19 cellular contexts compared by ENCODE assay signal in genomic region chr18:42574871-42575270, GRCh38.
DNase-seq lines count a peak whose midpoint lies in the region; ATAC-seq and TF ChIP-seq lines count a peak whose summit lies in the region.
"Had no signal": no experiment of that assay in that cellular context is flagged by ENCODE, and none has a peak within 500 bp of the region (broad histone marks: within the 10 kb centered on the region; RNA-seq: fewer than 3 reads in every experiment).

No MANE protein-coding gene starts in this region.

- H3K9me3 Mint-ChIP-seq in effector memory CD8-positive, alpha-beta T cell: peaks cover 2 to 8% of the 10 kb centered on the region in 2 donors

- no peaks in the 10 kb centered on the region for H3K4me1 Mint-ChIP-seq in effector memory CD8-positive, alpha-beta T cell (ENCODE audit: low read depth in 2 of 2)
- H3K4me1 Mint-ChIP-seq: activated naive CD8-positive, alpha-beta T cell treated with anti-CD3 and anti-CD28 coated beads, Interleukin-2, amount 10 ng/mL, durations not matched to agents 7 days and 5 days; CD4-positive, alpha-beta memory T cell; endodermal cell; naive thymus-derived CD4-positive, alpha-beta T cell had no signal

- H3K36me3 Mint-ChIP-seq in effector memory CD8-positive, alpha-beta T cell (ENCODE audit: insufficient read depth): no peaks in the 10 kb centered on the region
- H3K36me3 Mint-ChIP-seq: activated naive CD8-positive, alpha-beta T cell treated with anti-CD3 and anti-CD28 coated beads, Interleukin-2, amount 10 ng/mL, durations not matched to agents 7 days and 5 days; CD4-positive, alpha-beta memory T cell; naive thymus-derived CD4-positive, alpha-beta T cell had no signal

- no peak for ATAC-seq in HG02885 (IDR thresholded peaks at IDR 0.05; ENCODE audit: poor library complexity, unreplicated experiment)
- ATAC-seq in effector memory CD8-positive, alpha-beta T cell (replicated peaks): no peak
- ATAC-seq: naive thymus-derived CD4-positive, alpha-beta T cell had no signal

- no peak overlapping the region for H3K27ac Mint-ChIP-seq in effector memory CD8-positive, alpha-beta T cell
- H3K27ac Mint-ChIP-seq: activated naive CD8-positive, alpha-beta T cell treated with anti-CD3 and anti-CD28 coated beads, Interleukin-2, amount 10 ng/mL, durations not matched to agents 7 days and 5 days; CD4-positive, alpha-beta memory T cell; endodermal cell; naive thymus-derived CD4-positive, alpha-beta T cell had no signal

- DNase-seq in COLO668 (lab: John Stamatoyannopoulos, UW; ENCODE audit: unreplicated experiment): peak; percentile 87
- peak; percentile 61 for DNase-seq in NCI-H2029 treated with DMSO at 0.1 percent for 48 hours (lab: John Stamatoyannopoulos, UW)
- DNase-seq in NCI-H524 treated with DMSO at 0.1 percent for 48 hours (lab: John Stamatoyannopoulos, UW): peak; percentile 19
- no peak for DNase-seq in EL
- no peak for DNase-seq in stimulated activated naive CD4-positive, alpha-beta T cell (lab: John Stamatoyannopoulos, UW)
- no peak for DNase-seq in effector memory CD8-positive, alpha-beta T cell
- DNase-seq: activated CD4-positive, alpha-beta T cell treated with anti-CD3 and anti-CD28 coated beads for 4 hours; activated naive CD8-positive, alpha-beta T cell treated with anti-CD3 and anti-CD28 coated beads, Interleukin-2, amount 10 ng/mL, durations not matched to agents 7 days and 5 days; CD4-positive, alpha-beta memory T cell; colonic mucosa; endodermal cell; HCEC 1CT; mesenchymal stem cell; naive thymus-derived CD4-positive, alpha-beta T cell; NCI-H187; stimulated activated CD4-positive, alpha-beta T cell treated with anti-CD3 and anti-CD28 coated beads, Interleukin-4, amount 100 ng/mL, for 4 hours; stomach had no signal

- no peaks in the 10 kb centered on the region for H3K27me3 Mint-ChIP-seq in effector memory CD8-positive, alpha-beta T cell
- H3K27me3 Mint-ChIP-seq: activated naive CD8-positive, alpha-beta T cell treated with anti-CD3 and anti-CD28 coated beads, Interleukin-2, amount 10 ng/mL, durations not matched to agents 7 days and 5 days; CD4-positive, alpha-beta memory T cell; naive thymus-derived CD4-positive, alpha-beta T cell had no signal

- TF ChIP-seq EP300 in Ishikawa (IDR thresholded peaks at IDR 0.05; ENCODE audit: borderline replicate concordance): peak; percentile 24; the same call in 1 of the 2 replicates

- TF ChIP-seq RAD21 in Ishikawa (IDR thresholded peaks at IDR 0.05; ENCODE audit: low read depth): no peak

- H3K4me3 Mint-ChIP-seq in effector memory CD8-positive, alpha-beta T cell: no peak overlapping the region
- H3K4me3 Mint-ChIP-seq: activated naive CD8-positive, alpha-beta T cell treated with anti-CD3 and anti-CD28 coated beads, Interleukin-2, amount 10 ng/mL, durations not matched to agents 7 days and 5 days; CD4-positive, alpha-beta memory T cell; endodermal cell; naive thymus-derived CD4-positive, alpha-beta T cell had no signal

TF ChIP-seq in Ishikawa, 13 proteins besides CTCF, POLR2A, EP300 and RAD21:
- TF ChIP-seq, protein P1, sequence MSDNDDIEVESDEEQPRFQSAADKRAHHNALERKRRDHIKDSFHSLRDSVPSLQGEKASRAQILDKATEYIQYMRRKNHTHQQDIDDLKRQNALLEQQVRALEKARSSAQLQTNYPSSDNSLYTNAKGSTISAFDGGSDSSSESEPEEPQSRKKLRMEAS (IDR thresholded peaks at IDR 0.05): no peak
- TF ChIP-seq CEBPB (IDR thresholded peaks at IDR 0.05) (no peak), REST (IDR thresholded peaks at IDR 0.05; ENCODE audit: low read depth) (no peak), FOXM1 (IDR thresholded peaks at IDR 0.05; ENCODE audit: borderline replicate concordance, low read depth) (no peak), CREB1 (IDR thresholded peaks at IDR 0.05; ENCODE audit: low read depth) (no peak), TAF1 (IDR thresholded peaks at IDR 0.05; ENCODE audit: low read depth) (no peak), YY1 (IDR thresholded peaks at IDR 0.05; ENCODE audit: low read depth) (no peak), NFIC (IDR thresholded peaks at IDR 0.05) (peak; percentile 89), EGR1 (IDR thresholded peaks at IDR 0.05) (no peak), TCF12 (IDR thresholded peaks at IDR 0.05; ENCODE audit: low read depth) (peak; percentile 59; the same call in 1 of the 2 replicates), ZBTB7A (IDR thresholded peaks at IDR 0.05; ENCODE audit: low read depth) (no peak), TEAD4 (IDR thresholded peaks at IDR 0.05) (no peak)
- TF ChIP-seq, protein P2, sequence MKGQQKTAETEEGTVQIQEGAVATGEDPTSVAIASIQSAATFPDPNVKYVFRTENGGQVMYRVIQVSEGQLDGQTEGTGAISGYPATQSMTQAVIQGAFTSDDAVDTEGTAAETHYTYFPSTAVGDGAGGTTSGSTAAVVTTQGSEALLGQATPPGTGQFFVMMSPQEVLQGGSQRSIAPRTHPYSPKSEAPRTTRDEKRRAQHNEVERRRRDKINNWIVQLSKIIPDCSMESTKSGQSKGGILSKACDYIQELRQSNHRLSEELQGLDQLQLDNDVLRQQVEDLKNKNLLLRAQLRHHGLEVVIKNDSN (IDR thresholded peaks at IDR 0.05): no peak

Comparison
In these comparisons a context has a peak if more than half of its experiments do, and no peak if none do; other contexts are left out.
1. DNase-seq: peak in COLO668 (single experiment), NCI-H2029 treated with DMSO at 0.1 percent for 48 hours (single experiment) and NCI-H524 treated with DMSO at 0.1 percent for 48 hours (single experiment); none in EL (single experiment), stimulated activated naive CD4-positive, alpha-beta T cell (0 of 6) and effector memory CD8-positive, alpha-beta T cell (0 of 3).